ENCODE assay signal across 13 cellular contexts in the genomic region with DNA sequence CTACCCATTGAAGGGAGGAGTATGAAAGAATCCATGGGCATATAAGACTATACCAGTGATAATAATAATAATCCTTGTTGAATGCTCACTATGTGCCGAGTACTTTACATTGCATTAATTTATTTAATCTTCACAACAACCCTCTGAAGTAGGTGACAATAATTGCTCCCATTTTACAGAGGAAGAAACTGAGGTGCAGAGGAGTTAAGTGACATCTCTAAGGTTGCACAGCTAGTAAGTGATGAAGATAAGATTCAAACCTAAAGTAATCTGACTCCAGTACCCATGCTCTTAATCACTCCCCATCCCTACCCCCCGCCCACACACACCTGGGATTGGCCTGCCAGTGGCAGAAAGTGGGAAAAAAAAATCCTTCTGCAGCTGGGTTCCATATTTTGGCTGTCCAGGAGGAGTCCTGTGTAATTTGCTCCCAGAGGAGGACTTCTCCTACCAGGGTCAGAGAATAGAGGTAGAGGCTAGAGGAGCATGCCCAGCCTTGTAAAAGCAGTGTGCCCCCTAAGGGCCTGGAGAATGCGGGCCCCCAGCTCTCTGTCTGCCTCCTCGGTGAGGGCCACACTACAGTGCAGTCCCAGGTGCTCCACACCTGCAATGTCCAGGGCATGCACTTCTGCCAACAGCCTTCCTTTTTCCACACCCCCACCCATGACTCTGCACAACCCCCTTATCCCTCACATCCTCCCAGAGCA. TPM values are rescaled to one million over a fixed set of nuclear protein-coding genes. Genes with fewer than 3 reads are reported as not detected.
DNase-seq lines count a peak whose midpoint lies in the region; ATAC-seq and TF ChIP-seq lines count a peak whose summit lies in the region.
"Had no signal": no experiment of that assay in that cellular context is flagged by ENCODE, and none has a peak within 500 bp of the region (broad histone marks: within the 10 kb centered on the region; RNA-seq: fewer than 3 reads in every experiment).

No MANE protein-coding gene starts in this region.

- 57% methylated on average over 3 of the region's 4 CpGs; no CpG with 5 or more reads in 1 of the 2 experiments for WGBS in endodermal cell (ENCODE audit: insufficient coverage in 1 of 2, insufficient read length in 1 of 2), 2 experiments
- WGBS in mesodermal cell (ENCODE audit: insufficient coverage in 2 of 2), 2 experiments = 29 to 40% methylated on average over 2 of the region's 4 CpGs

- H3K9ac ChIP-seq in endodermal cell (ENCODE audit: extremely low read depth, low read length, poor library complexity, severe bottlenecking) = no peak overlapping the region

- H3K36me3 ChIP-seq in endodermal cell (ENCODE audit: control insufficient read depth, insufficient read depth, low read length) (no peaks in the 10 kb centered on the region), mesodermal cell (ENCODE audit: control insufficient read depth, insufficient read depth, low read length) (no peaks in the 10 kb centered on the region)
- H3K36me3 ChIP-seq: ovary, WERI-Rb-1 had no signal

- H3K27ac Mint-ChIP-seq in endodermal cell (no peak overlapping the region), T-helper 17 cell (no peak overlapping the region)

- peaks cover 36% of the 10 kb centered on the region for H3K27me3 ChIP-seq in endodermal cell (ENCODE audit: control insufficient read depth, insufficient read depth, low read length, poor library complexity, severe bottlenecking)
- H3K27me3 ChIP-seq: ovary had no signal

- H3K9me3 ChIP-seq in endodermal cell (ENCODE audit: control insufficient read depth, low read length) (no peaks in the 10 kb centered on the region), mesodermal cell (ENCODE audit: control insufficient read depth, low read length) (no peaks in the 10 kb centered on the region), T-helper 17 cell (ENCODE audit: control insufficient read depth, low read length, poor library complexity, severe bottlenecking) (no peaks in the 10 kb centered on the region)
- H3K9me3 ChIP-seq: ovary had no signal

- H3K9me3 Mint-ChIP-seq in endodermal cell = no peaks in the 10 kb centered on the region

- H3K4me3 ChIP-seq in endodermal cell (ENCODE audit: low read length) (peak overlapping the region; percentile 49), mesodermal cell (ENCODE audit: extremely low read depth, insufficient read depth, low read length, poor library complexity, severe bottlenecking) (peak overlapping the region; percentile 40)

- ATAC-seq in T-helper 17 cell = no peak
- no peak for ATAC-seq in stimulated activated naive CD8-positive, alpha-beta T cell treated with anti-CD3 and anti-CD28 coated beads, Interleukin-15, Interleukin-2, amounts not matched to agents 100 U/mL and 50 U/mL, for 24 hours

- no peaks in the 10 kb centered on the region for H3K36me3 Mint-ChIP-seq in endodermal cell (ENCODE audit: low read depth)
- no peaks in the 10 kb centered on the region for H3K36me3 Mint-ChIP-seq in T-helper 17 cell (ENCODE audit: low read depth)

- H3K4me1 Mint-ChIP-seq in endodermal cell (peaks cover 22% of the 10 kb centered on the region), T-helper 17 cell (peaks cover 2% of the 10 kb centered on the region)

- DNase-seq in NCI-H2171 treated with DMSO at 0.1 percent for 48 hours (lab: John Stamatoyannopoulos, UW) = peak; percentile 23
- no peak for DNase-seq in NCI-H2171 (lab: John Stamatoyannopoulos, UW)
- DNase-seq in endodermal cell = no peak
- no peak for DNase-seq in substantia nigra (lab: John Stamatoyannopoulos, UW)
- DNase-seq in T-helper 17 cell = no peak
- no peak for DNase-seq in T-helper 1 cell
- no peak for DNase-seq in stimulated activated naive CD8-positive, alpha-beta T cell treated with anti-CD3 and anti-CD28 coated beads, Interleukin-15, Interleukin-2, amounts not matched to agents 100 U/mL and 50 U/mL, for 24 hours
- DNase-seq: 8988T, DMS53, NCI-H524 treated with DMSO at 0.1 percent for 48 hours, WERI-Rb-1 had no signal

- peaks cover 46% of the 10 kb centered on the region for H3K27me3 Mint-ChIP-seq in endodermal cell (ENCODE audit: insufficient read depth)
- H3K27me3 Mint-ChIP-seq in T-helper 17 cell = peaks cover 11% of the 10 kb centered on the region

- H3K4me1 ChIP-seq in endodermal cell (ENCODE audit: control insufficient read depth, insufficient read depth, low read length) = no peaks in the 10 kb centered on the region
- H3K4me1 ChIP-seq in mesodermal cell (ENCODE audit: control insufficient read depth, insufficient read depth, low read length, poor library complexity, severe bottlenecking) = peaks cover 4% of the 10 kb centered on the region

- H3K4me3 Mint-ChIP-seq in endodermal cell (peak overlapping the region; percentile 48), T-helper 17 cell (no peak overlapping the region)

- H3K27ac ChIP-seq in endodermal cell (ENCODE audit: low read depth, low read length) = no peak overlapping the region
- no peak overlapping the region for H3K27ac ChIP-seq in mesodermal cell (ENCODE audit: low read depth, low read length, severe bottlenecking)
- peak overlapping the region; percentile 69 for H3K27ac ChIP-seq in substantia nigra (ENCODE audit: low read depth, low read length, poor library complexity, severe bottlenecking)
- H3K27ac ChIP-seq: ovary, WERI-Rb-1 had no signal

- TF ChIP-seq CTCF in endodermal cell (conservative IDR thresholded peaks at IDR 0.05) = no peak

RNA-seq across cellular contexts. Expression of a gene that starts 57.8 kb away (rescaled TPM):
- total RNA-seq in endodermal cell = 10 to 100 TPM; 10.2 to 10.8 TPM
- polyA plus RNA-seq in endodermal cell (2013, experiment 1 of 2) = 8.4 TPM
- 10.2 TPM for polyA plus RNA-seq in endodermal cell (2013, experiment 2 of 2)
- 9.3 TPM for polyA plus RNA-seq in mesodermal cell (2013, experiment 1 of 2)
- polyA plus RNA-seq in mesodermal cell (2013, experiment 2 of 2) = 9.7 TPM
- 1 to 10 TPM; 2.6 to 2.8 TPM for total RNA-seq in T-helper 17 cell

RNA-seq across cellular contexts. Expression of a gene that starts 58.1 kb away (rescaled TPM):
- total RNA-seq in endodermal cell (1 to 10 TPM; 3.9 to 6.3 TPM), T-helper 17 cell (10 to 100 TPM; 53.0 to 56.8 TPM)
- polyA plus RNA-seq in endodermal cell (2013, experiment 1 of 2) = 6.3 TPM
- polyA plus RNA-seq in endodermal cell (2013, experiment 2 of 2) = 3.6 TPM
- polyA plus RNA-seq in mesodermal cell (2013, experiment 1 of 2) = 3.6 TPM
- 1.3 TPM for polyA plus RNA-seq in mesodermal cell (2013, experiment 2 of 2)

Comparison
In these comparisons a context has a peak if more than half of its experiments do, and no peak if none do; other contexts are left out.
1. RNA of a gene that starts 58.1 kb away (total RNA-seq): 53.0 to 56.8 TPM in T-helper 17 cell; 3.9 to 6.3 TPM in endodermal cell; every median in the first group is over 4 times any median in the second.